33 cellular contexts compared by ENCODE assay signal in genomic region chr19:14317157-14317556, GRCh38.
"Had no signal": no experiment of that assay in that cellular context is flagged by ENCODE, and none has a peak within 500 bp of the region (broad histone marks: within the 10 kb centered on the region; RNA-seq: fewer than 3 reads in every experiment).

No MANE protein-coding gene starts in this region.

- H3K4me3 Mint-ChIP-seq: activated B cell treated with CpG ODN at 0.5 μM for 24 hours; activated CD4-positive, alpha-beta memory T cell treated with anti-CD3 and anti-CD28 coated beads for 36 hours; activated CD4-positive, alpha-beta T cell treated with anti-CD3 and anti-CD28 coated beads, Interleukin-2, amount 10 ng/mL, durations not matched to agents 24 days and 14 days; activated CD8-positive, alpha-beta T cell treated with anti-CD3 and anti-CD28 coated beads for 36 hours; activated naive CD4-positive, alpha-beta T cell treated with anti-CD3 and anti-CD28 coated beads for 36 hours; activated naive CD8-positive, alpha-beta T cell treated with anti-CD3 and anti-CD28 coated beads for 36 hours; activated T-cell treated with anti-CD3 and anti-CD28 coated beads, Interleukin-2, amount 50 U/mL, for 4 hours; activated T-cell treated with anti-CD3 and anti-CD28 coated beads, Interleukin-2, amount 50 U/mL, for 72 hours; activated T-helper 1 cell treated with anti-CD3 and anti-CD28 coated beads, Interleukin-12 subunit alpha, Interleukin-12 subunit beta, Interleukin-2, Interleukin-4 antibody, amounts not matched to agents 30 ng/mL and 10 ng/mL and 1 ng/mL, durations not matched to agents 14 hours and 24 hours and 36 hours; activated T-helper 17 cell treated with anti-CD3 and anti-CD28 coated beads, Interleukin-2, amount 50 U/mL, for 72 hours; T-helper 17 cell; T-helper 2 cell treated with Interferon-gamma antibody and Interleukin-4, amounts not matched to agents 5 μg/mL and 100 μg/mL, for 36 hours had no signal

- DNase-seq: activated B cell treated with CpG ODN at 0.5 μM for 24 hours; activated CD4-positive, alpha-beta memory T cell treated with anti-CD3 and anti-CD28 coated beads for 36 hours; activated CD4-positive, alpha-beta T cell treated with anti-CD3 and anti-CD28 coated beads for 4 hours; activated CD4-positive, alpha-beta T cell treated with anti-CD3 and anti-CD28 coated beads, Interleukin-2, amount 10 ng/mL, durations not matched to agents 24 days and 14 days; activated CD4-positive, alpha-beta T cell treated with anti-CD3 and anti-CD28 coated beads, Interleukin-2, amount 50 U/mL, for 1 hour; activated CD4-positive, alpha-beta T cell treated with anti-CD3 and anti-CD28 coated beads, Interleukin-2, amount 50 U/mL, for 4 hours; activated CD4-positive, CD25-positive, alpha-beta regulatory T cell treated with anti-CD3 and anti-CD28 coated beads, Interleukin-2, amount 50 U/mL, for 72 hours; activated CD8-positive, alpha-beta memory T cell treated with anti-CD3 and anti-CD28 coated beads, Interleukin-2, amount 50 U/mL, for 4 hours; activated CD8-positive, alpha-beta T cell treated with anti-CD3 and anti-CD28 coated beads for 36 hours; activated effector memory CD4-positive, alpha-beta T cell treated with anti-CD3 and anti-CD28 coated beads, Interleukin-2, amount 50 U/mL, for 16 hours; activated gamma-delta T cell treated with Interleukin-2 at 50 U/mL for 16 hours; activated naive CD4-positive, alpha-beta T cell; activated naive CD4-positive, alpha-beta T cell treated with anti-CD3 and anti-CD28 coated beads for 36 hours; activated naive CD4-positive, alpha-beta T cell treated with anti-CD3 and anti-CD28 coated beads, Interleukin-2, amount 50 U/mL, for 16 hours; activated naive CD8-positive, alpha-beta T cell treated with anti-CD3 and anti-CD28 coated beads for 36 hours; activated T-cell treated with anti-CD3 and anti-CD28 coated beads for 4 hours; activated T-cell treated with anti-CD3 and anti-CD28 coated beads, Interleukin-2, amount 50 U/mL, for 1 hour; activated T-cell treated with anti-CD3 and anti-CD28 coated beads, Interleukin-2, amount 50 U/mL, for 4 hours; activated T-cell treated with anti-CD3 and anti-CD28 coated beads, Interleukin-2, amount 50 U/mL, for 72 hours; adrenal gland; amniotic stem cell; aorta; body of pancreas; brain microvascular endothelial cell; central memory CD4-positive, alpha-beta T cell; T-helper 17 cell; T-helper 9 cell had no signal

- H3K27ac Mint-ChIP-seq: activated B cell treated with CpG ODN at 0.5 μM for 24 hours; activated CD4-positive, alpha-beta memory T cell treated with anti-CD3 and anti-CD28 coated beads for 36 hours; activated CD4-positive, alpha-beta T cell treated with anti-CD3 and anti-CD28 coated beads, Interleukin-2, amount 10 ng/mL, durations not matched to agents 24 days and 14 days; activated CD8-positive, alpha-beta T cell treated with anti-CD3 and anti-CD28 coated beads for 36 hours; activated naive CD4-positive, alpha-beta T cell treated with anti-CD3 and anti-CD28 coated beads for 36 hours; activated naive CD4-positive, alpha-beta T cell treated with anti-CD3 and anti-CD28 coated beads, Interleukin-2, amount 50 U/mL, for 72 hours; activated naive CD8-positive, alpha-beta T cell treated with anti-CD3 and anti-CD28 coated beads for 36 hours; activated T-cell treated with anti-CD3 and anti-CD28 coated beads, Interleukin-2, amount 50 U/mL, for 72 hours; activated T-helper 1 cell treated with anti-CD3 and anti-CD28 coated beads, Interleukin-12 subunit alpha, Interleukin-12 subunit beta, Interleukin-2, Interleukin-4 antibody, amounts not matched to agents 30 ng/mL and 10 ng/mL and 1 ng/mL, durations not matched to agents 14 hours and 24 hours and 36 hours; activated T-helper 17 cell treated with anti-CD3 and anti-CD28 coated beads, Interleukin-2, amount 50 U/mL, for 72 hours; T-helper 17 cell; T-helper 2 cell treated with Interferon-gamma antibody and Interleukin-4, amounts not matched to agents 5 μg/mL and 100 μg/mL, for 36 hours had no signal

- H3K4me3 ChIP-seq: adrenal gland, body of pancreas, breast epithelium had no signal

- H3K27me3 ChIP-seq: brain microvascular endothelial cell, breast epithelium had no signal

- H3K4me1 ChIP-seq: adrenal gland, body of pancreas, breast epithelium had no signal

- H3K9me3 ChIP-seq: adrenal gland had no signal

- H3K36me3 Mint-ChIP-seq: activated CD4-positive, alpha-beta memory T cell treated with anti-CD3 and anti-CD28 coated beads for 36 hours; activated naive CD4-positive, alpha-beta T cell treated with anti-CD3 and anti-CD28 coated beads, Interleukin-2, amount 50 U/mL, for 72 hours; activated naive CD8-positive, alpha-beta T cell treated with anti-CD3 and anti-CD28 coated beads for 36 hours had no signal

- H3K9me3 Mint-ChIP-seq: activated B cell treated with CpG ODN at 0.5 μM for 24 hours; activated CD4-positive, alpha-beta memory T cell treated with anti-CD3 and anti-CD28 coated beads for 36 hours; activated CD4-positive, alpha-beta T cell treated with anti-CD3 and anti-CD28 coated beads, Interleukin-2, amount 10 ng/mL, durations not matched to agents 24 days and 14 days; activated CD8-positive, alpha-beta T cell treated with anti-CD3 and anti-CD28 coated beads for 36 hours; activated naive CD4-positive, alpha-beta T cell treated with anti-CD3 and anti-CD28 coated beads for 36 hours; activated naive CD4-positive, alpha-beta T cell treated with anti-CD3 and anti-CD28 coated beads, Interleukin-2, amount 50 U/mL, for 72 hours; activated naive CD8-positive, alpha-beta T cell treated with anti-CD3 and anti-CD28 coated beads for 36 hours; activated T-cell treated with anti-CD3 and anti-CD28 coated beads, Interleukin-2, amount 50 U/mL, for 4 hours; activated T-cell treated with anti-CD3 and anti-CD28 coated beads, Interleukin-2, amount 50 U/mL, for 72 hours; activated T-helper 1 cell treated with anti-CD3 and anti-CD28 coated beads, Interleukin-12 subunit alpha, Interleukin-12 subunit beta, Interleukin-2, Interleukin-4 antibody, amounts not matched to agents 30 ng/mL and 10 ng/mL and 1 ng/mL, durations not matched to agents 14 hours and 24 hours and 36 hours; activated T-helper 17 cell treated with anti-CD3 and anti-CD28 coated beads, Interleukin-2, amount 50 U/mL, for 72 hours; T-helper 2 cell treated with Interferon-gamma antibody and Interleukin-4, amounts not matched to agents 5 μg/mL and 100 μg/mL, for 36 hours had no signal

- H3K27ac ChIP-seq: adrenal gland, body of pancreas, brain microvascular endothelial cell, breast epithelium, VCaP had no signal

- H3K36me3 ChIP-seq: adrenal gland, brain microvascular endothelial cell, breast epithelium had no signal

- H3K4me1 Mint-ChIP-seq: activated B cell treated with CpG ODN at 0.5 μM for 24 hours; activated CD4-positive, alpha-beta T cell treated with anti-CD3 and anti-CD28 coated beads, Interleukin-2, amount 10 ng/mL, durations not matched to agents 24 days and 14 days; activated naive CD8-positive, alpha-beta T cell treated with anti-CD3 and anti-CD28 coated beads for 36 hours; activated T-helper 17 cell treated with anti-CD3 and anti-CD28 coated beads, Interleukin-2, amount 50 U/mL, for 72 hours had no signal

- H3K27me3 Mint-ChIP-seq: activated B cell treated with CpG ODN at 0.5 μM for 24 hours; activated CD4-positive, alpha-beta memory T cell treated with anti-CD3 and anti-CD28 coated beads for 36 hours; activated CD8-positive, alpha-beta T cell treated with anti-CD3 and anti-CD28 coated beads for 36 hours; activated naive CD8-positive, alpha-beta T cell treated with anti-CD3 and anti-CD28 coated beads for 36 hours; activated T-helper 17 cell treated with anti-CD3 and anti-CD28 coated beads, Interleukin-2, amount 50 U/mL, for 72 hours; T-helper 17 cell had no signal
